In genomic region chr1:41239988-41240610, GRCh38 we compare ENCODE assay signal across 8 cellular contexts. TPM values are rescaled to one million over a fixed set of nuclear protein-coding genes. Genes with fewer than 3 reads are reported as not detected.
DNase-seq lines count a peak whose midpoint lies in the region; ATAC-seq and TF ChIP-seq lines count a peak whose summit lies in the region.

No MANE protein-coding gene starts in this region.

- H3K36me3 ChIP-seq in adrenal gland (replicated peaks in 1 of 2) = no peaks in the 10 kb centered on the region

- peak overlapping the region; percentile 87 for H3K27ac Mint-ChIP-seq in activated CD4-positive, alpha-beta T cell treated with anti-CD3 and anti-CD28 coated beads, Interleukin-2, amount 10 ng/mL, durations not matched to agents 7 days and 5 days

- no peaks in the 10 kb centered on the region for H3K9me3 ChIP-seq in adrenal gland (replicated peaks in 1 of 3)

- H3K4me3 Mint-ChIP-seq in activated CD4-positive, alpha-beta T cell treated with anti-CD3 and anti-CD28 coated beads, Interleukin-2, amount 10 ng/mL, durations not matched to agents 7 days and 5 days = peak overlapping the region; percentile 79

- peak in 5 of 6 experiments; percentile 21 to 49 (median 41) for TF ChIP-seq CTCF in adrenal gland (IDR thresholded peaks at IDR 0.05)
- peak in 11 of 56 donors; percentile 5 to 26 (median 18) for TF ChIP-seq CTCF in dorsolateral prefrontal cortex (IDR thresholded peaks at IDR 0.05 in 54 of 56, conservative IDR thresholded peaks at IDR 0.05 in 2 of 56; ENCODE audit: low read depth in 1 of 56, partially characterized antibody in 56 of 56)

- peaks cover 3% of the 10 kb centered on the region for H3K36me3 Mint-ChIP-seq in activated CD4-positive, alpha-beta T cell treated with anti-CD3 and anti-CD28 coated beads, Interleukin-2, amount 10 ng/mL, durations not matched to agents 7 days and 5 days (ENCODE audit: low read depth)

- H3K27me3 Mint-ChIP-seq in activated CD4-positive, alpha-beta T cell treated with anti-CD3 and anti-CD28 coated beads, Interleukin-2, amount 10 ng/mL, durations not matched to agents 7 days and 5 days = no peaks in the 10 kb centered on the region

- intact Hi-C loops in adrenal gland (cut with DNase I) = no loop called here
- intact Hi-C loops in dorsolateral prefrontal cortex (cut with DNase I) = no loop called here

- no peaks in the 10 kb centered on the region for H3K27me3 ChIP-seq in adrenal gland
- no peaks in the 10 kb centered on the region for H3K27me3 ChIP-seq in dorsolateral prefrontal cortex

- peak; percentile 27 for DNase-seq in activated CD4-positive, alpha-beta T cell treated with anti-CD3 and anti-CD28 coated beads, Interleukin-2, amount 10 ng/mL, durations not matched to agents 7 days and 5 days
- no peak for DNase-seq in activated CD4-positive, alpha-beta T cell treated with anti-CD3 and anti-CD28 coated beads, Interleukin-2, amount 50 U/mL, for 48 hours
- peak; percentile 4 for DNase-seq in NCI-H1105 (lab: John Stamatoyannopoulos, UW)
- peak in 1 of 7 donors; percentile 22 for DNase-seq in adrenal gland
- peak; percentile 52 to 63 for DNase-seq in lung microvascular endothelial cell (ENCODE audit: low read depth in 2 of 2)
- DNase-seq in SHP77 treated with DMSO at 0.1 percent for 48 hours (lab: John Stamatoyannopoulos, UW) = no peak
- no peak for DNase-seq in dorsolateral prefrontal cortex

- H3K9me3 Mint-ChIP-seq in activated CD4-positive, alpha-beta T cell treated with anti-CD3 and anti-CD28 coated beads, Interleukin-2, amount 10 ng/mL, durations not matched to agents 7 days and 5 days = no peaks in the 10 kb centered on the region

- H3K4me3 ChIP-seq in adrenal gland (peak overlapping the region in 1 of 4 donors; percentile 97), dorsolateral prefrontal cortex (peak overlapping the region in 8 of 59 donors; percentile 69 to 92 (median 76))

- POLR2A ChIA-PET in activated CD4-positive, alpha-beta T cell treated with anti-CD3 and anti-CD28 coated beads, Interleukin-2, amount 10 ng/mL, durations not matched to agents 7 days and 5 days (lab: Charles Lee) = no interaction called here

- H3K4me1 Mint-ChIP-seq in activated CD4-positive, alpha-beta T cell treated with anti-CD3 and anti-CD28 coated beads, Interleukin-2, amount 10 ng/mL, durations not matched to agents 7 days and 5 days = peaks cover 23% of the 10 kb centered on the region

- peaks cover 17 to 43% of the 10 kb centered on the region in 2 donors for H3K4me1 ChIP-seq in adrenal gland (replicated peaks in 1 of 2)

- H3K27ac ChIP-seq in adrenal gland (peak overlapping the region; percentile 27 to 98 (median 60)), dorsolateral prefrontal cortex (peak overlapping the region in 18 of 59 donors; percentile 5 to 97 (median 87))

- CTCF ChIA-PET in activated CD4-positive, alpha-beta T cell treated with anti-CD3 and anti-CD28 coated beads, Interleukin-2, amount 10 ng/mL, durations not matched to agents 7 days and 5 days (lab: Charles Lee) = interaction anchor here (0.6 to 1.2 kb wide), 2 partner anchors 13 to 17 kb away, joined by 3 read pairs; no protein-coding TSS in a partner anchor

- TF ChIP-seq POLR2A in adrenal gland (IDR thresholded peaks at IDR 0.05) = peak in 1 of 2 donors; percentile 13

- no peak for ATAC-seq in GM19463 (IDR thresholded peaks at IDR 0.05; ENCODE audit: unreplicated experiment)

RNA-seq across cellular contexts. Expression of gene SCMH1, which starts 2.0 kb away (rescaled TPM):
- total RNA-seq in activated CD4-positive, alpha-beta T cell treated with anti-CD3 and anti-CD28 coated beads, Interleukin-2, amount 10 ng/mL, durations not matched to agents 7 days and 5 days = 10 to 100 TPM; 24.2 to 24.7 TPM
- total RNA-seq in adrenal gland (10 to 100 TPM; 29.3 to 49.3 (median 41.1) TPM), lung microvascular endothelial cell (6.8 and 9.7 TPM in 2 replicates), dorsolateral prefrontal cortex (10 to 100 TPM; 20.0 to 48.3 (median 33.2) TPM)
- 10 to 100 TPM; 29.5 to 62.5 (median 46.2) TPM for polyA plus RNA-seq in adrenal gland

Comparison
In these comparisons a context has a peak if more than half of its experiments do, and no peak if none do; other contexts are left out.
1. DNase-seq: peak in activated CD4-positive, alpha-beta T cell treated with anti-CD3 and anti-CD28 coated beads, Interleukin-2, amount 10 ng/mL, durations not matched to agents 7 days and 5 days (single experiment), NCI-H1105 (single experiment) and lung microvascular endothelial cell (2 of 2); none in activated CD4-positive, alpha-beta T cell treated with anti-CD3 and anti-CD28 coated beads, Interleukin-2, amount 50 U/mL, for 48 hours (0 of 2), SHP77 treated with DMSO at 0.1 percent for 48 hours (single experiment) and dorsolateral prefrontal cortex (0 of 10).